8 cellular contexts compared by ENCODE assay signal in the genomic region with DNA sequence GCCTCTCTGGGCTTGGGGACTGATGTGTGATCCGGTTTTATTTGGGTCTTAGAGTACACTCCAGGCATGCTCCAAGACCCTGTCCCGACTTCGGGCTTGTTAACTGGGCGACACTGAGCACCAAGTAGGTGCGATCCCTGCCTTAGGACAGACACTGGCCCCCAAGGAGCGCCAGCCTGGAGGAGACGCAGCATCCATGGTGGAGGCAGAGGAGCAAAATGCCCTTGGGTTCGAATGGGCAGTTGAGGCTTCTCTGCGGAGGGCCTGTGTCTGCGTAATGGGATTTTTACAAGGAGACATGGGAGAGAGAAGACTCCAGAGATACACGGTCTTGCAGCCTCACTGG. TPM values are rescaled to one million over a fixed set of nuclear protein-coding genes. Genes with fewer than 3 reads are reported as not detected.
A peak's percentile ranks its signal among the peaks of the same experiment; 100 is the strongest.
DNase-seq lines count a peak whose midpoint lies in the region; ATAC-seq and TF ChIP-seq lines count a peak whose summit lies in the region.

No MANE protein-coding gene starts in this region.

- ATAC-seq in natural killer cell treated with Interleukin-12 subunit alpha and Interleukin-12 subunit beta and Interleukin-15 and Interleukin-18, amount 100 ng/mL, for 72 hours: no peak
- ATAC-seq in HG02610 (IDR thresholded peaks at IDR 0.05; ENCODE audit: unreplicated experiment): no peak
- ATAC-seq in activated CD4-positive, CD25-positive, alpha-beta regulatory T cell treated with anti-CD3 and anti-CD28 coated beads, Interleukin-2, amount 50 U/mL, for 24 hours: no peak

- H3K9me3 Mint-ChIP-seq in dendritic cell treated with granulocyte-macrophage colony-stimulating factor and Interleukin-4, amounts not matched to agents 40 ng/mL and 50 ng/mL, for 4 days: no peaks in the 10 kb centered on the region
- no peaks in the 10 kb centered on the region for H3K9me3 Mint-ChIP-seq in natural killer cell treated with Interleukin-12 subunit alpha and Interleukin-12 subunit beta and Interleukin-15 and Interleukin-18, amount 100 ng/mL, for 72 hours

- H3K27me3 Mint-ChIP-seq in dendritic cell treated with granulocyte-macrophage colony-stimulating factor and Interleukin-4, amounts not matched to agents 40 ng/mL and 50 ng/mL, for 4 days: peaks cover 20% of the 10 kb centered on the region
- peaks cover 0 to 5% of the 10 kb centered on the region in 2 donors for H3K27me3 Mint-ChIP-seq in natural killer cell treated with Interleukin-12 subunit alpha and Interleukin-12 subunit beta and Interleukin-15 and Interleukin-18, amount 100 ng/mL, for 72 hours

- H3K4me1 Mint-ChIP-seq in dendritic cell treated with granulocyte-macrophage colony-stimulating factor and Interleukin-4, amounts not matched to agents 40 ng/mL and 50 ng/mL, for 4 days (ENCODE audit: low read depth): peaks cover 45% of the 10 kb centered on the region
- peaks cover 40 to 41% of the 10 kb centered on the region in 2 donors for H3K4me1 Mint-ChIP-seq in natural killer cell treated with Interleukin-12 subunit alpha and Interleukin-12 subunit beta and Interleukin-15 and Interleukin-18, amount 100 ng/mL, for 72 hours (ENCODE audit: low read depth in 2 of 2)

- H3K4me3 Mint-ChIP-seq in dendritic cell treated with granulocyte-macrophage colony-stimulating factor and Interleukin-4, amounts not matched to agents 40 ng/mL and 50 ng/mL, for 4 days: peak overlapping the region; percentile 65
- H3K4me3 Mint-ChIP-seq in natural killer cell treated with Interleukin-12 subunit alpha and Interleukin-12 subunit beta and Interleukin-15 and Interleukin-18, amount 100 ng/mL, for 72 hours: peak overlapping the region; percentile 88

- peak overlapping the region; percentile 90 for H3K27ac Mint-ChIP-seq in dendritic cell treated with granulocyte-macrophage colony-stimulating factor and Interleukin-4, amounts not matched to agents 40 ng/mL and 50 ng/mL, for 4 days
- peak overlapping the region; percentile 84 to 95 for H3K27ac Mint-ChIP-seq in natural killer cell treated with Interleukin-12 subunit alpha and Interleukin-12 subunit beta and Interleukin-15 and Interleukin-18, amount 100 ng/mL, for 72 hours

- intact Hi-C loops in dendritic cell treated with granulocyte-macrophage colony-stimulating factor and Interleukin-4, amounts not matched to agents 40 ng/mL and 50 ng/mL, for 4 days (cut with micrococcal nuclease): no loop called here

- peak overlapping the region; percentile 54 for H3K4me3 ChIP-seq in AG09309 (ENCODE audit: control insufficient read depth, low read depth, low read length)
- peak overlapping the region; percentile 67 for H3K4me3 ChIP-seq in LNCaP clone FGC (ENCODE audit: low read depth, low read length)

- TF ChIP-seq CTCF in AG09309 (IDR thresholded peaks at IDR 0.05; ENCODE audit: control insufficient read depth, insufficient read depth, low read depth, low read length, missing control alignments) (no peak), LNCaP clone FGC (IDR thresholded peaks at IDR 0.05; ENCODE audit: control insufficient read depth, extremely low read depth, insufficient read depth) (no peak)

- peaks cover 28% of the 10 kb centered on the region for H3K36me3 Mint-ChIP-seq in dendritic cell treated with granulocyte-macrophage colony-stimulating factor and Interleukin-4, amounts not matched to agents 40 ng/mL and 50 ng/mL, for 4 days (ENCODE audit: low read depth)
- H3K36me3 Mint-ChIP-seq in natural killer cell treated with Interleukin-12 subunit alpha and Interleukin-12 subunit beta and Interleukin-15 and Interleukin-18, amount 100 ng/mL, for 72 hours: peaks cover 7% of the 10 kb centered on the region

- no peak for DNase-seq in AG09309 (ENCODE audit: low read depth)
- no peak for DNase-seq in LNCaP clone FGC (ENCODE audit: low read depth)
- DNase-seq in natural killer cell treated with Interleukin-12 subunit alpha and Interleukin-12 subunit beta and Interleukin-15 and Interleukin-18, amount 100 ng/mL, for 72 hours (ENCODE audit: low spot score): no peak
- no peak for DNase-seq in CD1c-positive myeloid dendritic cell (ENCODE audit: extremely low spot score)
- DNase-seq in activated CD8-positive, alpha-beta memory T cell treated with anti-CD3 and anti-CD28 coated beads, Interleukin-2, amount 50 U/mL, for 4 hours: no peak

RNA-seq across cellular contexts. Expression of a gene that starts 0.6 kb away (rescaled TPM):
- 10 to 100 TPM; 62.1 to 67.6 TPM for total RNA-seq in natural killer cell treated with Interleukin-12 subunit alpha and Interleukin-12 subunit beta and Interleukin-15 and Interleukin-18, amount 100 ng/mL, for 72 hours

RNA-seq across cellular contexts. Expression of a gene that starts 14.3 kb away (rescaled TPM):
- not detected for total RNA-seq in natural killer cell treated with Interleukin-12 subunit alpha and Interleukin-12 subunit beta and Interleukin-15 and Interleukin-18, amount 100 ng/mL, for 72 hours

RNA-seq across cellular contexts. Expression of a gene that starts 42.8 kb away (rescaled TPM):
- not detected for total RNA-seq in natural killer cell treated with Interleukin-12 subunit alpha and Interleukin-12 subunit beta and Interleukin-15 and Interleukin-18, amount 100 ng/mL, for 72 hours
